In genomic region chr12:59149995-59150642, GRCh38 we compare ENCODE assay signal across 8 cellular contexts.
A peak's percentile ranks its signal among the peaks of the same experiment; 100 is the strongest.
DNase-seq lines count a peak whose midpoint lies in the region; ATAC-seq, FAIRE-seq and TF ChIP-seq lines count a peak whose summit lies in the region.

No MANE protein-coding gene starts in this region.

- H3K4me2 ChIP-seq in MM.1S (ENCODE audit: low read depth, low read length): no peak overlapping the region

- H3K9me3 ChIP-seq in MM.1S (replicated peaks; ENCODE audit: insufficient read depth, low read length): no peaks in the 10 kb centered on the region
- H3K9me3 ChIP-seq in Peyer's patch: no peaks in the 10 kb centered on the region

- CTCF ChIA-PET in AG04449 (lab: Yijun Ruan, JAX): interaction anchor here (0.6 to 5.8 kb wide), 39 partner anchors 10 to 1172 kb away, joined by 3 to 123 read pairs (median 4); partner anchors contain the start of gene LRIG3

- H3K9me2 ChIP-seq in MM.1S (replicated peaks; ENCODE audit: insufficient read depth, low read length): no peaks in the 10 kb centered on the region

- POLR2A ChIA-PET in AG04449 (lab: Yijun Ruan, JAX): no interaction called here

- H3K79me2 ChIP-seq in MM.1S (ENCODE audit: low read length): no peaks in the 10 kb centered on the region

- DNase-seq in AG04449 (ENCODE audit: low read depth, low spot score) (peak; percentile 38), GM12891 (ENCODE audit: insufficient read length, low spot score) (peak; percentile 4), MM.1S (peak; percentile 80), Peyer's patch (no peak), dedifferentiated amniotic fluid mesenchymal stem cell (ENCODE audit: extremely low spot score) (peak; percentile 89), medulla oblongata (ENCODE audit: extremely low spot score) (peak; percentile 90), occipital lobe (lab: John Stamatoyannopoulos, UW) (no peak)

- peak; percentile 100 for ATAC-seq in HG02571 (IDR thresholded peaks at IDR 0.05; ENCODE audit: unreplicated experiment)

- peak; percentile 92 for FAIRE-seq in GM12891 (lab: Jason Lieb, UNC)

- TF ChIP-seq CTCF in AG04449 (IDR thresholded peaks at IDR 0.05; ENCODE audit: insufficient read depth, low read length, missing control alignments) (peak; percentile 83), MM.1S (IDR thresholded peaks at IDR 0.05; ENCODE audit: low read length) (peak; percentile 98), Peyer's patch (IDR thresholded peaks at IDR 0.05) (peak in 5 of 6 experiments; percentile 71 to 100 (median 99))

- H3K36me3 ChIP-seq in MM.1S (replicated peaks; ENCODE audit: insufficient read depth, low read length): no peaks in the 10 kb centered on the region
- no peaks in the 10 kb centered on the region for H3K36me3 ChIP-seq in Peyer's patch

- H3K27ac ChIP-seq in MM.1S (ENCODE audit: low read length): no peak overlapping the region
- H3K27ac ChIP-seq in Peyer's patch: no peak overlapping the region

- H3K4me3 ChIP-seq in AG04449 (ENCODE audit: low read depth, low read length): no peak overlapping the region
- H3K4me3 ChIP-seq in MM.1S (ENCODE audit: low read length): no peak overlapping the region
- no peak overlapping the region for H3K4me3 ChIP-seq in Peyer's patch

- H3F3A ChIP-seq in MM.1S (ENCODE audit: insufficient read depth, low read length): no peaks in the 10 kb centered on the region

- no peaks in the 10 kb centered on the region for H4K20me1 ChIP-seq in MM.1S (ENCODE audit: insufficient read depth, low read length)

- TF ChIP-seq POLR2A in GM12891 (IDR thresholded peaks at IDR 0.05; ENCODE audit: low read depth, low read length) (no peak), Peyer's patch (IDR thresholded peaks at IDR 0.05) (no peak)

- H3K9ac ChIP-seq in MM.1S (ENCODE audit: low read length): no peak overlapping the region

- no peak overlapping the region for H2AFZ ChIP-seq in MM.1S (ENCODE audit: low read length)

- H3K4me1 ChIP-seq in MM.1S (ENCODE audit: low read length): no peaks in the 10 kb centered on the region
- H3K4me1 ChIP-seq in Peyer's patch: no peaks in the 10 kb centered on the region

- H3K27me3 ChIP-seq in MM.1S (replicated peaks; ENCODE audit: insufficient read depth, low read length) (no peaks in the 10 kb centered on the region), Peyer's patch (no peaks in the 10 kb centered on the region)

TF ChIP-seq in GM12891, 5 proteins besides CTCF, POLR2A, EP300 and RAD21:
- no peak for TF ChIP-seq TAF1 (IDR thresholded peaks at IDR 0.05; ENCODE audit: low read depth, low read length)
- TF ChIP-seq PAX5 (IDR thresholded peaks at IDR 0.05; ENCODE audit: insufficient read depth, low read length, severe bottlenecking): no peak
- no peak for TF ChIP-seq POLR2AphosphoS5 (IDR thresholded peaks at IDR 0.05; ENCODE audit: low read depth, low read length)
- no peak for TF ChIP-seq POU2F2 (IDR thresholded peaks at IDR 0.05; ENCODE audit: low read depth, low read length)
- TF ChIP-seq SPI1 (IDR thresholded peaks at IDR 0.05; ENCODE audit: low read depth, low read length): no peak
TF ChIP-seq in GM12891: peak in this region for 0.

Comparison
In these comparisons a context has a peak if more than half of its experiments do, and no peak if none do; other contexts are left out.
1. DNase-seq: peak in AG04449 (single experiment), GM12891 (single experiment), MM.1S (single experiment), dedifferentiated amniotic fluid mesenchymal stem cell (single experiment) and medulla oblongata (single experiment); none in Peyer's patch (0 of 3) and occipital lobe (single experiment).
2. Peak in every context shown above with its lines, with median percentiles within 50 percentile points of each other: CTCF ChIP-seq.